8 cellular contexts compared by ENCODE assay signal in the genomic region with DNA sequence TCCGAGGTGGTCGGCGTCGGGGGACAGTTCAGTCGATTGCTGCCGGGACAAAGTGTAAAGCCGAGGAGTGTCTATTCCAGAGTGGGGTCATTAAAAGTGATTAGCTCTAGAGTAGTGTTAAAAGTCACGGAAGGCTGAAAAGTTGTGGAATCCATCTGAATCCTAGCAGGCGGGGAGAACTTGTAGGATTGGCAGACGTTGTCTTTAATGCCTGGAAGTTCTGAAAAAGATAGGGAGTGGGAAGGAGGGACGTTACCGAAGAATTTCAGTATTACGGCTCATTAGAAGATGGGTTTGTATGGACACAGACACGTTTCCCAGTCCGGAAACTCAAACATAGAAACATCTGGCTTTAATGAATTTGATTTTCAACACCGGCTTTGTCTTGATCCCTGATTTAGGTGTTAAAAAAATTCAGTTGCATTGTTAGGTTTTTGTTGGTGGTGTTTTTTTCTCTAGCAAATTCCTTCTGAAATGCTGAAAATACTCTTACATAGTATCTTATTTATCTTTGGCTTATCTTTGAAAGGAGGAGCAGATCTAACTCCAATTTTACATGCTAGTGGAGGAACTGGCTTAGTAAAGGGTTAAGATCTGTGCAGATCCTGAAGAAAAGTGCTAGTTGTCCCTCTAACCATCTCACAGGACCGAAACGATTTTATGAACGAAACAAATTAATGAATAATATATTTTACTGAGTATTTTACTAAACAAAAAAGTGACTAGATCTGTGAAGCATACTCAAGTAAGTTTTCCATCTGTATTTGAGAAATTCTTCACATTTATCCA. TPM values are rescaled to one million over a fixed set of nuclear protein-coding genes. Genes with fewer than 3 reads are reported as not detected.
DNase-seq lines count a peak whose midpoint lies in the region; ATAC-seq lines count a peak whose summit lies in the region.

No MANE protein-coding gene starts in this region.

- peaks cover 46% of the 10 kb centered on the region for H4K20me1 ChIP-seq in BLaER1

- no peaks in the 10 kb centered on the region for H3K27me3 Mint-ChIP-seq in activated CD4-positive, alpha-beta memory T cell treated with anti-CD3 and anti-CD28 coated beads for 36 hours

- H3K36me3 ChIP-seq in BLaER1, result peaks cover 11% of the 10 kb centered on the region

- H3K4me1 Mint-ChIP-seq in activated CD4-positive, alpha-beta memory T cell treated with anti-CD3 and anti-CD28 coated beads for 36 hours (ENCODE audit: low read depth), result peaks cover 55% of the 10 kb centered on the region

- intact Hi-C loops in activated CD4-positive, alpha-beta memory T cell treated with anti-CD3 and anti-CD28 coated beads for 36 hours (cut with micrococcal nuclease), result loop anchor here (5.0 kb wide), 3 partner anchors 94 to 416 kb away; no protein-coding TSS in a partner anchor

- POLR2A ChIA-PET in activated CD4-positive, alpha-beta memory T cell treated with anti-CD3 and anti-CD28 coated beads for 36 hours (lab: Charles Lee), result interaction anchor here (1.1 to 2.1 kb wide), 7 partner anchors 8 to 222 kb away, joined by 3 to 9 read pairs (median 5); no protein-coding TSS in a partner anchor

- peak overlapping the region; percentile 95 for H3K27ac Mint-ChIP-seq in activated CD4-positive, alpha-beta memory T cell treated with anti-CD3 and anti-CD28 coated beads for 36 hours

- H3K9me3 ChIP-seq in BLaER1, result peaks cover 11% of the 10 kb centered on the region

- peak overlapping the region; percentile 90 for H3K4me3 Mint-ChIP-seq in activated CD4-positive, alpha-beta memory T cell treated with anti-CD3 and anti-CD28 coated beads for 36 hours

- no peak for ATAC-seq in GM18519 (IDR thresholded peaks at IDR 0.05; ENCODE audit: low FRiP score, unreplicated experiment)

- H3K27me3 ChIP-seq in BLaER1, result no peaks in the 10 kb centered on the region

- no peaks in the 10 kb centered on the region for H3K9me3 Mint-ChIP-seq in activated CD4-positive, alpha-beta memory T cell treated with anti-CD3 and anti-CD28 coated beads for 36 hours

- peak overlapping the region; percentile 100 for H3K27ac ChIP-seq in BLaER1

- H3K4me2 ChIP-seq in BLaER1, result peak overlapping the region; percentile 81

- peak; percentile 42 for DNase-seq in HCEC 1CT
- DNase-seq in activated CD4-positive, alpha-beta memory T cell treated with anti-CD3 and anti-CD28 coated beads for 36 hours, result no peak
- peak; percentile 26 for DNase-seq in glomerular visceral epithelial cell (ENCODE audit: extremely low spot score)
- DNase-seq in pons (ENCODE audit: low spot score), result peak; percentile 49
- DNase-seq in middle frontal gyrus (ENCODE audit: extremely low spot score, low spot score), result no peak
- no peak for DNase-seq in islet precursor cell

- H3K4me3 ChIP-seq in BLaER1, result peak overlapping the region; percentile 96

- peaks cover 8% of the 10 kb centered on the region for H3K36me3 Mint-ChIP-seq in activated CD4-positive, alpha-beta memory T cell treated with anti-CD3 and anti-CD28 coated beads for 36 hours

- peaks cover 31% of the 10 kb centered on the region for H3K4me1 ChIP-seq in BLaER1

- peak overlapping the region; percentile 100 for H3K9ac ChIP-seq in BLaER1

- CTCF ChIA-PET in activated CD4-positive, alpha-beta memory T cell treated with anti-CD3 and anti-CD28 coated beads for 36 hours (lab: Charles Lee), result no interaction called here

RNA-seq across cellular contexts. Expression of a gene that starts 0.9 kb away (rescaled TPM):
- total RNA-seq in activated CD4-positive, alpha-beta memory T cell treated with anti-CD3 and anti-CD28 coated beads for 36 hours, result 10 to 100 TPM; 33.0 to 33.8 TPM

Comparison
In these comparisons a context has a peak if more than half of its experiments do, and no peak if none do; other contexts are left out.
1. DNase-seq: peak in HCEC 1CT (single experiment), glomerular visceral epithelial cell (single experiment) and pons (single experiment); none in activated CD4-positive, alpha-beta memory T cell treated with anti-CD3 and anti-CD28 coated beads for 36 hours (single experiment), middle frontal gyrus (single experiment) and islet precursor cell (single experiment).